Comparison of ENCODE assay signal across 9 cellular contexts in the genomic region with DNA sequence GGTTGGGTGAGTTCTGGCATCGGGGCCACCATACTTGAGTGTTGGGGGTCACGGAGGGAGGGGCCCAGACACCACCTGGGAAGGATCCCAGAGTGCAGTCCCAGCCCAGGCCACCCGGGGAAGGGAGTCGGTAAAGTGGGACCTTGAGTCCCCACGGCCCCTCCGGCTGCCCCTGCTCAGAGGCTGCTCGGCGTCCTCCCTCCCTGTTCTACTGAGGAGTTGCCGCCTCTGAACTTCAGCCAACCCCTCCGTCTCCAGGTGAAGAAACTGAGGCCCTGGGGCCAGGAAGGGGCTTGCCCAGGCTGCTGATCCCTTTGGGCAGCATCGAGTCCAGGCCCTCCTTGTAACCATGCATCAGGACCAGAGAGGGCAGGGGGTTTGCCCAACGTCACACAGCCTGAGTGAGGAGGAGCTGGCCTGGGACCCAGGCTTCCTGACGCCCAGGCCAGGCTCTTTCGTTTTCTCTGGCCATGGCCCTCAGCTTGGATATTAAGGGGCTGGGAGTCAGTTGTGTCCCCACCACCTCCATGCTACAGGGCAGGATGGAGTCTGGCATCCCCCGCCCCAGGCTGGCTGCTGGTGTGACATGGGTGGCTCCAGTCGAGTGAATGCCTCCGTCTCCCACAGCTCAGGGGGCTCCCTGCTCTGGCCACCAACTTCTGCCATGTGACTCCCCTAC. TPM values are rescaled to one million over a fixed set of nuclear protein-coding genes. Genes with fewer than 3 reads are reported as not detected.
DNase-seq lines count a peak whose midpoint lies in the region; ATAC-seq lines count a peak whose summit lies in the region.
"Had no signal": no experiment of that assay in that cellular context is flagged by ENCODE, and none has a peak within 500 bp of the region (broad histone marks: within the 10 kb centered on the region; RNA-seq: fewer than 3 reads in every experiment).

No MANE protein-coding gene starts in this region.

- intact Hi-C loops in right cardiac atrium (cut with DNase I) = no loop called here

- H3K36me3 ChIP-seq in subcutaneous abdominal adipose tissue (ENCODE audit: control insufficient read depth in 5 of 5, insufficient read depth in 5 of 5, low read length in 5 of 5) = peaks cover 0 to 8% (median 0%) of the 10 kb centered on the region in 5 donors

- peak overlapping the region in 3 of 5 donors; percentile 68 to 72 (median 68) for H3K9ac ChIP-seq in subcutaneous abdominal adipose tissue (ENCODE audit: low read length in 5 of 5)

- in situ Hi-C loops in KBM-7 (cut with MboI; ENCODE audit: low pct_unique_long_range_greater_than_20kb, low sequenced_read_pairs) = no loop called here

- ATAC-seq in HG02798 (IDR thresholded peaks at IDR 0.05; ENCODE audit: poor library complexity, unreplicated experiment) (peak; percentile 22), right cardiac atrium (peak in 1 of 2 donors; percentile 7), GM19463 (IDR thresholded peaks at IDR 0.05; ENCODE audit: unreplicated experiment) (no peak)

- H3K4me3 ChIP-seq in right cardiac atrium (ENCODE audit: low read length) (no peak overlapping the region), subcutaneous abdominal adipose tissue (ENCODE audit: low read depth in 1 of 5, low read length in 5 of 5) (peak overlapping the region; percentile 23 to 59 (median 30))

- no peaks in the 10 kb centered on the region for H3K4me1 ChIP-seq in right cardiac atrium (ENCODE audit: control insufficient read depth, insufficient read depth, low read length)
- peaks cover 0 to 22% (median 0%) of the 10 kb centered on the region in 5 donors for H3K4me1 ChIP-seq in subcutaneous abdominal adipose tissue (ENCODE audit: control insufficient read depth in 5 of 5, insufficient read depth in 5 of 5, low read length in 5 of 5)

- H3K27me3 ChIP-seq in right cardiac atrium (ENCODE audit: control insufficient read depth, insufficient read depth) (no peaks in the 10 kb centered on the region), subcutaneous abdominal adipose tissue (ENCODE audit: control insufficient read depth in 5 of 5, insufficient read depth in 4 of 5, low read length in 5 of 5) (peaks cover 19 to 47% (median 31%) of the 10 kb centered on the region in 5 donors)

- 73% methylated on average over 17 of the region's 17 CpGs for WGBS in right cardiac atrium

- peak; percentile 27 for DNase-seq in activated CD8-positive, alpha-beta memory T cell treated with anti-CD3 and anti-CD28 coated beads, Interleukin-2, amount 50 U/mL, for 4 hours
- DNase-seq in right cardiac atrium (no peak), NCI-H2081 (lab: John Stamatoyannopoulos, UW) (no peak), GM19240 (ENCODE audit: insufficient read length, low spot score) (no peak), KBM-7 (no peak)

- H3K27ac ChIP-seq in right cardiac atrium (ENCODE audit: low read length) = peak overlapping the region; percentile 3
- H3K27ac ChIP-seq in subcutaneous abdominal adipose tissue (ENCODE audit: low read depth, low read length) = peak overlapping the region; percentile 23

- H3K9me3 ChIP-seq in right cardiac atrium (ENCODE audit: control insufficient read depth, low read length) (no peaks in the 10 kb centered on the region), subcutaneous abdominal adipose tissue (ENCODE audit: control insufficient read depth in 5 of 5, low read length in 5 of 5) (no peaks in the 10 kb centered on the region)

RNA-seq across cellular contexts. Expression of gene PARVG, which starts 1.3 kb away (rescaled TPM):
- total RNA-seq in right cardiac atrium = 1 to 10 TPM; 3.1 to 6.4 (median 5.5) TPM
- 4.3 TPM for polyA plus RNA-seq in right cardiac atrium
- total RNA-seq: fibroblast of villous mesenchyme had no signal
